18 cellular contexts compared by ENCODE assay signal in the genomic region with DNA sequence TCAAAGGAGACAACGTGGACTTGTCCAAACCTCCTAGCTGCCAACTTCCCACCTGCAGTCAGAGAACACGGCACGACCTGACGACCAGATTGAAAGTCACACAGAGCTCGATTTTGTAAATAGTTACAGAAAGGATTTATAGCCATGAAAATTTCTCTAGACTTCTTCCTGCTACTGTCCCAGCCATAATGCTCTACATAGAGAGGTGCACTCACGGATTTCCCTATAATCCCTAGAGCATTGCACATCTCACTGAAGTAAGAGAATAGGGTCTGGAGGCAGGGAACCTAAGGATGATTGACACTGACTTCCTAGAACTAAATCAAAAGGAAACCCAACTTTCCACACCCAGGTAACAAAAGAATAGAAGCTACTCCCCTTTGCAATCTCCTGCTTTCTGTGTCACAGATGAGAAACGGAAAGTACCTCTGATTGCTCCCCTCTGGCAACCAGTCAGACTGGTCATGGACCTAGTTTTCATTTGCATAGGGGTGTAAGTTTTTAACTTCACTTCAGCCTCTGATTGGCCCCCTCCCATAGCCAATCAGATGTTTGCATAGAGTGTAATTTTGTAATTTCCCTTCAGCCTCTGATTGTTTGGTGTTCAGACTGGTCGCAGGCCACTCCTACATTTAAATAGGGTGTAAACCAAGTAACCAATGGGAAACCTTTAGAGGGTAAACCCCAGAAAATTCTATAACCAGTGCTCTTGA. TPM values are rescaled to one million over a fixed set of nuclear protein-coding genes. Genes with fewer than 3 reads are reported as not detected.
DNase-seq lines count a peak whose midpoint lies in the region; ATAC-seq, FAIRE-seq and TF ChIP-seq lines count a peak whose summit lies in the region.
"Had no signal": no experiment of that assay in that cellular context is flagged by ENCODE, and none has a peak within 500 bp of the region (broad histone marks: within the 10 kb centered on the region; RNA-seq: fewer than 3 reads in every experiment).

No MANE protein-coding gene starts in this region.

- peak; percentile 9 for DNase-seq in activated naive CD4-positive, alpha-beta T cell treated with anti-CD3 and anti-CD28 coated beads for 36 hours
- DNase-seq in activated naive CD4-positive, alpha-beta T cell (lab: John Stamatoyannopoulos, UW): no peak
- DNase-seq in MM.1S (peak; percentile 33), K562 (ENCODE audit: extremely low read depth in 1 of 4, low spot score in 3 of 4) (peak in 2 of 4 experiments; percentile 16), renal cortical epithelial cell (ENCODE audit: low read depth) (peak; percentile 4), H4 (ENCODE audit: low spot score) (no peak), 8988T (no peak)
- DNase-seq: activated CD4-positive, alpha-beta T cell treated with anti-CD3 and anti-CD28 coated beads for 48 hours; activated T-cell treated with anti-CD3 and anti-CD28 coated beads, Interleukin-2, amount 50 U/mL, for 24 hours; immature natural killer cell; mesenchymal stem cell; substantia nigra had no signal

- H4K20me1 ChIP-seq in MM.1S (ENCODE audit: insufficient read depth, low read length) (no peaks in the 10 kb centered on the region), K562 (replicated peaks; ENCODE audit: control insufficient read depth, insufficient read depth, low read length) (no peaks in the 10 kb centered on the region)

- no peaks in the 10 kb centered on the region for H3K9me1 ChIP-seq in K562 (ENCODE audit: control insufficient read depth, insufficient read depth, low read length)

- ATAC-seq in K562 (peak; percentile 91), GM18502 (IDR thresholded peaks at IDR 0.05; ENCODE audit: poor library complexity, unreplicated experiment) (no peak)

- H3K36me3 ChIP-seq in MM.1S (replicated peaks; ENCODE audit: insufficient read depth, low read length): no peaks in the 10 kb centered on the region
- H3K36me3 ChIP-seq in K562 (ENCODE audit: control insufficient read depth, insufficient read depth, low read length): no peaks in the 10 kb centered on the region
- H3K36me3 ChIP-seq: neural progenitor cell, SJSA1 had no signal

- TF ChIP-seq POLR2A in K562 (conservative IDR thresholded peaks at IDR 0.05): no peak

- H3K79me2 ChIP-seq in MM.1S (ENCODE audit: low read length) (no peaks in the 10 kb centered on the region), K562 (ENCODE audit: control insufficient read depth, insufficient read depth, low read length) (no peaks in the 10 kb centered on the region)

- no peak for TF ChIP-seq EP300 in K562 (IDR thresholded peaks at IDR 0.05; ENCODE audit: low read length)

- no TSS peak for BruUV-seq in K562 (replicated peaks; lab: Mats Ljungman, UMichigan)

- no peaks in the 10 kb centered on the region for H3K9me2 ChIP-seq in MM.1S (replicated peaks; ENCODE audit: insufficient read depth, low read length)

- H3K9me3 Mint-ChIP-seq in activated naive CD4-positive, alpha-beta T cell treated with anti-CD3 and anti-CD28 coated beads for 36 hours: no peaks in the 10 kb centered on the region
- H3K9me3 Mint-ChIP-seq: activated T-cell treated with anti-CD3 and anti-CD28 coated beads, Interleukin-2, amount 50 U/mL, for 24 hours; central memory CD8-positive, alpha-beta T cell; immature natural killer cell; neural progenitor cell had no signal

- H3K4me1 Mint-ChIP-seq in activated naive CD4-positive, alpha-beta T cell treated with anti-CD3 and anti-CD28 coated beads for 36 hours (ENCODE audit: low read depth): no peaks in the 10 kb centered on the region
- H3K4me1 Mint-ChIP-seq: immature natural killer cell had no signal

- H3K27me3 Mint-ChIP-seq in activated naive CD4-positive, alpha-beta T cell treated with anti-CD3 and anti-CD28 coated beads for 36 hours (ENCODE audit: low read depth): peaks cover 7% of the 10 kb centered on the region

- POLR2A ChIA-PET in K562 (lab: Yijun Ruan, JAX): interaction anchor here (0.5 kb wide), 1 partner anchor 450 kb away, joined by 3 read pairs; no protein-coding TSS in a partner anchor

- H2AFZ ChIP-seq in MM.1S (ENCODE audit: low read length) (no peak overlapping the region), K562 (ENCODE audit: low read depth, low read length) (0 out of 2 replicates have a peak overlapping the region, but pooled peaks have one; percentile 14)
- H2AFZ ChIP-seq: neural progenitor cell had no signal

- H3K4me3 ChIP-seq in MM.1S (ENCODE audit: low read length) (no peak overlapping the region), K562 (no peak overlapping the region)
- H3K4me3 ChIP-seq: neural progenitor cell, SJSA1 had no signal

- no peaks in the 10 kb centered on the region for H3K36me3 Mint-ChIP-seq in activated naive CD4-positive, alpha-beta T cell treated with anti-CD3 and anti-CD28 coated beads for 36 hours (ENCODE audit: low read depth)
- H3K36me3 Mint-ChIP-seq: immature natural killer cell, neural progenitor cell had no signal

- H3K27me3 ChIP-seq in MM.1S (replicated peaks; ENCODE audit: insufficient read depth, low read length) (no peaks in the 10 kb centered on the region), K562 (ENCODE audit: control insufficient read depth in 2 of 2, insufficient read depth in 2 of 2, low read length in 2 of 2) (peaks cover 3 to 5% of the 10 kb centered on the region in 2 experiments; a peak in 3 of 5 replicates)
- H3K27me3 ChIP-seq: neural progenitor cell had no signal

- WGBS in K562 (ENCODE audit: insufficient coverage, low coverage, missing lambda C conversion rate): 6% methylated on average over 8 of the region's 8 CpGs

- no peak for TF ChIP-seq RAD21 in K562 (CRISPR knock-in tag; conservative IDR thresholded peaks at IDR 0.05 in 1 of 2, IDR thresholded peaks at IDR 0.05 in 1 of 2)

- no peaks in the 10 kb centered on the region for H3K9me3 ChIP-seq in MM.1S (replicated peaks; ENCODE audit: insufficient read depth, low read length)
- no peaks in the 10 kb centered on the region for H3K9me3 ChIP-seq in K562 (replicated peaks; ENCODE audit: control insufficient read depth, insufficient read depth, low read depth, low read length)
- H3K9me3 ChIP-seq: SJSA1 had no signal

- H3K27ac ChIP-seq in MM.1S (ENCODE audit: low read length) (no peak overlapping the region), K562 (ENCODE audit: extremely low read depth, low read depth, low read length) (no peak overlapping the region)
- H3K27ac ChIP-seq: neural progenitor cell, SJSA1 had no signal

- no peaks in the 10 kb centered on the region for H3K4me1 ChIP-seq in MM.1S (ENCODE audit: low read length)
- H3K4me1 ChIP-seq in K562 (replicated peaks in 1 of 2; ENCODE audit: control insufficient read depth in 2 of 2, insufficient read depth in 2 of 2, low read length in 2 of 2): no peaks in the 10 kb centered on the region
- H3K4me1 ChIP-seq: neural progenitor cell, SJSA1 had no signal

- in situ Hi-C loops in K562 (cut with MboI): no loop called here

- intact Hi-C loops in activated naive CD4-positive, alpha-beta T cell treated with anti-CD3 and anti-CD28 coated beads for 36 hours (cut with micrococcal nuclease): no loop called here
- intact Hi-C loops in K562 (cut with micrococcal nuclease): no loop called here

- CTCF ChIA-PET in activated naive CD4-positive, alpha-beta T cell treated with anti-CD3 and anti-CD28 coated beads for 36 hours (lab: Charles Lee): no interaction called here
- CTCF ChIA-PET in K562 (lab: Yijun Ruan, JAX; ENCODE audit: low intra/inter-chr PET ratio): no interaction called here

- H3K4me2 ChIP-seq in MM.1S (ENCODE audit: low read depth, low read length) (no peak overlapping the region), K562 (ENCODE audit: insufficient read depth, low read length) (no peak overlapping the region)
- H3K4me2 ChIP-seq: neural progenitor cell had no signal

- no peak overlapping the region for H3K4me3 Mint-ChIP-seq in activated naive CD4-positive, alpha-beta T cell treated with anti-CD3 and anti-CD28 coated beads for 36 hours
- H3K4me3 Mint-ChIP-seq: activated T-cell treated with anti-CD3 and anti-CD28 coated beads, Interleukin-2, amount 50 U/mL, for 24 hours; central memory CD8-positive, alpha-beta T cell; immature natural killer cell; neural progenitor cell had no signal

- no peak for FAIRE-seq in K562 (lab: Jason Lieb, UNC)
- FAIRE-seq: endometrium, HTR-8/SVneo had no signal

- no peaks in the 10 kb centered on the region for H3F3A ChIP-seq in MM.1S (ENCODE audit: insufficient read depth, low read length)

- no peak overlapping the region for H3K9ac ChIP-seq in MM.1S (ENCODE audit: low read length)
- H3K9ac ChIP-seq in K562 (ENCODE audit: insufficient read depth in 1 of 2, low read depth in 2 of 2, low read length in 2 of 2): no peak overlapping the region
- H3K9ac ChIP-seq: neural progenitor cell had no signal

- TF ChIP-seq CTCF in MM.1S (IDR thresholded peaks at IDR 0.05; ENCODE audit: low read length): no peak
- TF ChIP-seq CTCF in K562 (IDR thresholded peaks at IDR 0.05 in 2 of 3, conservative IDR thresholded peaks at IDR 0.05 in 1 of 3; ENCODE audit: insufficient read depth in 2 of 3, low read depth in 1 of 3, low read length in 3 of 3): no peak

- no peak overlapping the region for H3K27ac Mint-ChIP-seq in activated naive CD4-positive, alpha-beta T cell treated with anti-CD3 and anti-CD28 coated beads for 36 hours
- H3K27ac Mint-ChIP-seq: activated T-cell treated with anti-CD3 and anti-CD28 coated beads, Interleukin-2, amount 50 U/mL, for 24 hours; immature natural killer cell; neural progenitor cell had no signal

RNA-seq across cellular contexts. Expression of gene FBXO11, which starts 58.6 kb away (rescaled TPM):
- total RNA-seq in activated naive CD4-positive, alpha-beta T cell treated with anti-CD3 and anti-CD28 coated beads for 36 hours: 10 to 100 TPM; 32.8 to 35.0 TPM
- total RNA-seq in K562 (2011; cell fraction: chromatin; rRNA removed; ENCODE audit: low replicate concordance): 50.8 and 180 TPM in 2 replicates
- 23.8 and 31.2 TPM in 2 replicates for total RNA-seq in K562 (2011; cell fraction: nucleolus; rRNA removed)
- total RNA-seq in K562 (2011; cell fraction: nucleoplasm; rRNA removed): 66.1 and 83.2 TPM in 2 replicates
- total RNA-seq in K562 (2014; rRNA removed): 18.5 and 24.1 TPM in 2 replicates
- total RNA-seq in K562 (2014; rRNA removed; fragmentation: Illumina TruSeq; extraction: Trizol): 23.3 and 26.0 TPM in 2 replicates
- 19.6 and 20.5 TPM in 2 replicates for total RNA-seq in K562 (2015; rRNA removed; fragmentation: Illumina TruSeq; extraction: Trizol)
- 39.7 and 40.7 TPM in 2 replicates for total RNA-seq in K562 (2021)
- polyA plus RNA-seq in K562 (2011; rRNA removed): 38.3 and 42.0 TPM in 2 replicates
- 15.8 and 27.3 TPM in 2 replicates for polyA plus RNA-seq in K562 (2011; cell fraction: cytosol; rRNA removed)
- polyA plus RNA-seq in K562 (2011; cell fraction: nucleus; rRNA removed): 81.8 and 111 TPM in 2 replicates
- polyA plus RNA-seq in K562 (2012): 31.6 and 35.1 TPM in 2 replicates
- 37.0 and 44.5 TPM in 2 replicates for polyA plus RNA-seq in K562 (2014; fragmentation: Illumina TruSeq; extraction: Trizol)
- polyA plus RNA-seq in K562 (2014; fragmentation: Nextera tagmentation; extraction: Ambion mirVana): 10 to 100 TPM in 1 of 2 experiments, 1 to 10 TPM in 1; 8.8 to 11.8 TPM
- polyA plus RNA-seq in K562 (2014; rRNA removed): 23.1 and 34.9 TPM in 2 replicates
- polyA minus RNA-seq in K562 (2011; rRNA and poly(A)+ RNA removed): 61.7 and 67.6 TPM in 2 replicates
- 35.0 and 42.2 TPM in 2 replicates for polyA minus RNA-seq in K562 (2011; cell fraction: cytosol; rRNA and poly(A)+ RNA removed)
- 19.4 and 37.9 TPM in 2 replicates for polyA minus RNA-seq in K562 (2011; cell fraction: nucleus; rRNA and poly(A)+ RNA removed)
- total RNA-seq in renal cortical epithelial cell: 52.8 and 85.3 TPM in 2 replicates
- 22.5 and 25.7 TPM in 2 replicates for total RNA-seq in H4 (2014; rRNA removed; shearing (Covaris generic))

Comparison
In these comparisons a context has a peak if more than half of its experiments do, and no peak if none do; other contexts are left out.
1. DNase-seq: peak in activated naive CD4-positive, alpha-beta T cell treated with anti-CD3 and anti-CD28 coated beads for 36 hours (single experiment), MM.1S (single experiment) and renal cortical epithelial cell (single experiment); none in activated naive CD4-positive, alpha-beta T cell (0 of 4), H4 (single experiment) and 8988T (single experiment).